ENCODE assay signal across 8 cellular contexts in genomic region chr2:229800997-229801754, GRCh38.
DNase-seq lines count a peak whose midpoint lies in the region; ATAC-seq, FAIRE-seq and TF ChIP-seq lines count a peak whose summit lies in the region.

No MANE protein-coding gene starts in this region.

- no peak overlapping the region for H3K9ac ChIP-seq in astrocyte (ENCODE audit: low read length)

- H3K4me2 ChIP-seq in astrocyte (ENCODE audit: low read length), result no peak overlapping the region

- no peaks in the 10 kb centered on the region for H3K27me3 Mint-ChIP-seq in astrocyte (ENCODE audit: low read depth, unreplicated experiment)

- TF ChIP-seq POLR2A in spleen (IDR thresholded peaks at IDR 0.05), result no peak

- peak; percentile 76 for ATAC-seq in GM19455 (IDR thresholded peaks at IDR 0.05; ENCODE audit: unreplicated experiment)
- ATAC-seq in HG03354 (IDR thresholded peaks at IDR 0.05; ENCODE audit: poor library complexity, severe bottlenecking, unreplicated experiment), result no peak

- H3K9me3 ChIP-seq in MG63 (no peaks in the 10 kb centered on the region), astrocyte (ENCODE audit: insufficient read depth, low read depth, low read length) (no peaks in the 10 kb centered on the region), spleen (no peaks in the 10 kb centered on the region)

- peaks cover 5% of the 10 kb centered on the region for H3K79me2 ChIP-seq in astrocyte (ENCODE audit: insufficient read depth, low read length)

- peaks cover 15% of the 10 kb centered on the region for H4K20me1 ChIP-seq in astrocyte (ENCODE audit: insufficient read depth, low read length)

- TF ChIP-seq CTCF in astrocyte (IDR thresholded peaks at IDR 0.05; ENCODE audit: insufficient read depth, low read depth, low read length) (peak; percentile 76), spleen (IDR thresholded peaks at IDR 0.05 in 8 of 11, conservative IDR thresholded peaks at IDR 0.05 in 3 of 11) (peak in 10 of 11 experiments; percentile 16 to 73 (median 61))

- no peak overlapping the region for H3K4me3 ChIP-seq in MG63
- H3K4me3 ChIP-seq in astrocyte (ENCODE audit: insufficient read depth, low read depth, low read length), result no peak overlapping the region
- no peak overlapping the region for H3K4me3 ChIP-seq in spleen

- no peak overlapping the region for H3K4me3 Mint-ChIP-seq in astrocyte (ENCODE audit: unreplicated experiment)

- peak; percentile 47 for DNase-seq in CD1c-positive myeloid dendritic cell (ENCODE audit: extremely low spot score)
- peak; percentile 50 for DNase-seq in MG63
- DNase-seq in T-helper 2 cell, result peak in 4 of 5 experiments; percentile 10 to 76 (median 54)
- peak; percentile 27 for DNase-seq in astrocyte (ENCODE audit: low read depth)
- peak in 27 of 51 donors; percentile 0 to 59 (median 19) for DNase-seq in hypothalamus (lab: John Stamatoyannopoulos, UW)
- DNase-seq in spleen, result peak; percentile 77

- intact Hi-C loops in spleen (cut with DNase I; ENCODE audit: low total_unique reads), result loop anchor here (10.0 kb wide), 1 partner anchor 114 kb away; no protein-coding TSS in a partner anchor

- FAIRE-seq in astrocyte (lab: Jason Lieb, UNC), result no peak

- H3K9me3 Mint-ChIP-seq in astrocyte (ENCODE audit: unreplicated experiment), result no peaks in the 10 kb centered on the region

- H3K36me3 ChIP-seq in MG63 (peaks cover 73% of the 10 kb centered on the region), astrocyte (ENCODE audit: insufficient read depth, low read length) (peaks cover 45% of the 10 kb centered on the region), spleen (peaks cover 4 to 100% (median 85%) of the 10 kb centered on the region in 6 donors)

- H3K27ac ChIP-seq in astrocyte (ENCODE audit: low read depth, low read length) (no peak overlapping the region), spleen (no peak overlapping the region)

- peak overlapping the region; percentile 87 for H3K27ac Mint-ChIP-seq in astrocyte (ENCODE audit: unreplicated experiment)

- H2AFZ ChIP-seq in astrocyte (ENCODE audit: low read depth, low read length), result no peak overlapping the region

- H3K4me1 ChIP-seq in astrocyte (ENCODE audit: insufficient read depth, low read length) (peaks cover 4% of the 10 kb centered on the region), spleen (no peaks in the 10 kb centered on the region)

- H3K4me1 Mint-ChIP-seq in astrocyte (ENCODE audit: low read depth, unreplicated experiment), result peaks cover 13% of the 10 kb centered on the region

- H3K27me3 ChIP-seq in MG63 (no peaks in the 10 kb centered on the region), astrocyte (ENCODE audit: insufficient read depth, low read length) (no peaks in the 10 kb centered on the region), spleen (replicated peaks in 1 of 7) (no peaks in the 10 kb centered on the region)

- H3K36me3 Mint-ChIP-seq in astrocyte (ENCODE audit: low read depth, unreplicated experiment), result peaks cover 9% of the 10 kb centered on the region

Comparison
In these comparisons a context has a peak if more than half of its experiments do, and no peak if none do; other contexts are left out.
1. DNase-seq: peak in every context shown above with its lines; median percentile 77 in spleen; 54 in T-helper 2 cell; 50 in MG63; 47 in CD1c-positive myeloid dendritic cell; 27 in astrocyte; 19 in hypothalamus.